Comparison of ENCODE assay signal across 6 cellular contexts in the genomic region with DNA sequence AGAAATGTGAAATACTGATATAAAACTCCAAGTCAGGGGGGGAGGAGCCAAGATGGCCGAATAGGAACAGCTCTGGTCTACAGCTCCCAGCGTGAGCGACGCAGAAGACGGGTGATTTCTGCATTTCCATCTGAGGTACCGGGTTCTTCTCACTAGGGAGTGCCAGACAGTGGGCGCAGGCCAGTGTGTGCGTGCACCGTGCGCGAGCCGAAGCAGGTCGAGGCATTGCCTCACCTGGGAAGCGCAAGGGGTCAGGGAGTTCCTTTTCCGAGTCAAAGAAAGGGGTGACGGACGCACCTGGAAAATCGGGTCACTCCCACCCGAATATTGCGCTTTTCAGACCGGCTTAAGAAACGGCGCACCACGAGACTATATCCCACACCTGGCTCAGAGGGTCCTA.
DNase-seq lines count a peak whose midpoint lies in the region; ATAC-seq and TF ChIP-seq lines count a peak whose summit lies in the region.
"Not testable (repeated sequence)": the region's sequence is repeated elsewhere in the genome, so short reads cannot be mapped to it uniquely, and the experiment has no call there.

No MANE protein-coding gene starts in this region.

- not testable (repeated sequence) for H3K79me2 ChIP-seq in GM23338 (replicated peaks; ENCODE audit: insufficient read depth)
- peaks cover 16% of the 10 kb centered on the region for H3K79me2 ChIP-seq in smooth muscle cell (ENCODE audit: low read depth)

- not testable (repeated sequence) for H3K9me3 Mint-ChIP-seq in GM23338, neural crest cell
- H3K9me3 Mint-ChIP-seq in endodermal cell, result peaks cover 11% of the 10 kb centered on the region

- H3K36me3 ChIP-seq in GM23338 (ENCODE audit: insufficient read depth); SJCRH30; endodermal cell (ENCODE audit: control insufficient read depth, insufficient read depth, low read length); smooth muscle cell (ENCODE audit: low read depth): not testable (repeated sequence)

- not testable (repeated sequence) for H3K9ac ChIP-seq in endodermal cell (ENCODE audit: extremely low read depth, low read length, poor library complexity, severe bottlenecking); smooth muscle cell (ENCODE audit: low read depth)

- H3K27me3 ChIP-seq in GM23338 (ENCODE audit: insufficient read depth); SJCRH30; endodermal cell (ENCODE audit: control insufficient read depth, insufficient read depth, low read length, poor library complexity, severe bottlenecking); smooth muscle cell (ENCODE audit: low read depth): not testable (repeated sequence)

- not testable (repeated sequence) for H3F3A ChIP-seq in GM23338 (replicated peaks; ENCODE audit: low read depth); smooth muscle cell (ENCODE audit: low read depth)

- not testable (repeated sequence) for H3K27ac ChIP-seq in GM23338 (ENCODE audit: low read depth); SJCRH30; endodermal cell (ENCODE audit: low read depth, low read length); smooth muscle cell (ENCODE audit: low read depth)

- H3K36me3 Mint-ChIP-seq in GM23338 (ENCODE audit: low read depth), result peaks cover 12% of the 10 kb centered on the region; the same call in 2 of the 3 replicates
- H3K36me3 Mint-ChIP-seq in endodermal cell (ENCODE audit: low read depth); neural crest cell (ENCODE audit: low read depth): not testable (repeated sequence)

- DNase-seq in GM23338 (ENCODE audit: low spot score) (peak; percentile 6), NCI-H146 (lab: John Stamatoyannopoulos, UW) (peak; percentile 7)
- not testable (repeated sequence) for DNase-seq in SJCRH30; endodermal cell; neural crest cell (ENCODE audit: low read depth, low spot score); smooth muscle cell (lab: John Stamatoyannopoulos, UW; ENCODE audit: unreplicated experiment)

- not testable (repeated sequence) for H2AFZ ChIP-seq in GM23338; smooth muscle cell (ENCODE audit: low read depth)

- peak overlapping the region; percentile 6 for H3K4me3 ChIP-seq in GM23338
- peak overlapping the region; percentile 31; the same call in 1 of the 2 replicates for H3K4me3 ChIP-seq in SJCRH30
- H3K4me3 ChIP-seq in endodermal cell (ENCODE audit: low read length); smooth muscle cell: not testable (repeated sequence)

- H3K27me3 Mint-ChIP-seq in GM23338 (ENCODE audit: insufficient read depth, low read depth, poor library complexity); endodermal cell (ENCODE audit: insufficient read depth); neural crest cell (ENCODE audit: low read depth): not testable (repeated sequence)

- H4K20me1 ChIP-seq in GM23338 (replicated peaks; ENCODE audit: insufficient read depth); smooth muscle cell (ENCODE audit: low read depth): not testable (repeated sequence)

- 97% methylated on average over 13 of the region's 24 CpGs; no CpG with 5 or more reads in 1 of the 2 experiments for WGBS in endodermal cell (ENCODE audit: insufficient coverage in 1 of 2, insufficient read length in 1 of 2), 2 experiments
- 77% methylated on average over 14 of the region's 24 CpGs for WGBS in smooth muscle cell (ENCODE audit: low lambda C conversion rate)

- not testable (repeated sequence) for H3K4me1 Mint-ChIP-seq in GM23338, endodermal cell, neural crest cell

- peak overlapping the region; percentile 19; the same call in 1 of the 3 replicates for H3K4me3 Mint-ChIP-seq in GM23338
- H3K4me3 Mint-ChIP-seq in endodermal cell, result peak overlapping the region; percentile 52
- H3K4me3 Mint-ChIP-seq in neural crest cell, result peak overlapping the region; percentile 41

- not testable (repeated sequence) for H3K4me2 ChIP-seq in GM23338
- H3K4me2 ChIP-seq in smooth muscle cell, result peak overlapping the region; percentile 10

- not testable (repeated sequence) for TF ChIP-seq CTCF in GM23338 (conservative IDR thresholded peaks at IDR 0.05; ENCODE audit: low read depth in 2 of 2); endodermal cell (conservative IDR thresholded peaks at IDR 0.05); neural crest cell (conservative IDR thresholded peaks at IDR 0.05); smooth muscle cell (IDR thresholded peaks at IDR 0.05; ENCODE audit: borderline replicate concordance, insufficient read depth, poor library complexity, severe bottlenecking)

- not testable (repeated sequence) for H3K4me1 ChIP-seq in GM23338 (ENCODE audit: insufficient read depth); SJCRH30; endodermal cell (ENCODE audit: control insufficient read depth, insufficient read depth, low read length); smooth muscle cell (ENCODE audit: low read depth)

- not testable (repeated sequence) for ATAC-seq in GM23338

- not testable (repeated sequence) for H3K9me2 ChIP-seq in GM23338 (ENCODE audit: insufficient read depth)

- not testable (repeated sequence) for H3K9me3 ChIP-seq in SJCRH30 (replicated peaks); endodermal cell (ENCODE audit: control insufficient read depth, low read length); smooth muscle cell (replicated peaks; ENCODE audit: low read depth)

- H3K27ac Mint-ChIP-seq in GM23338, result peak overlapping the region; percentile 88; the same call in 1 of the 2 replicates
- peak overlapping the region; percentile 88 for H3K27ac Mint-ChIP-seq in endodermal cell
- not testable (repeated sequence) for H3K27ac Mint-ChIP-seq in neural crest cell (ENCODE audit: unreplicated experiment)
